In the genomic region with DNA sequence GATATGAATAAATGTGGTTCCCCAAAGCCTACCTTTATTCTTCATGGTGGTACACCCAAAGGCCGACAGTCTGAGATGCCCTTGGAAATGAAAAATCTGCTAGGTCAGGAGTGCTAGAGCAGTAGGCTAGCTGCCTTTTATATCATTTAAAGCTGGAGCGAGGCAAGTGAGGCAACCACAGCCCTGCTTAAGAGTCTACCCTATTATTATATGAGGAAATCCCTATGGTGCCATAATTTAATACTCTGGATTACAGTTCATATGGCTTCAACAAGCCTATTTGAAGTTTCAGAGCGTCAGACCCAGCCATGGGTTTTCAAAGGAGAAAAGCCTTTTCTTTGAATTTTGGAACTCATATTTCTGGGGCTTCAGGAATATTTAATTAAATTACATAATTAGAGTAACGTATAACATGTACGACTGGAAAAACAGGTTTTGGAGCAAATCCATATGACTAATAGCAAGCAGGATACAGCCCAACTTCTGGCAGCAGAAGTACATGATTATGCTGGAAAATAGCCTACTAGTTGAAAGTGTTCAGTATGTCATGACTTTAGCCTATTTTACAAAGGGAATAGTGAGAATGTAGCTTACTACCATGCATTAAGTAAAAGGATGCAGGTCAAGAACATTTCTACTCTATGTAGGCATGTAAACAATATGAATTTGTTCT, we compare ENCODE assay signal across 11 cellular contexts. TPM values are rescaled to one million over a fixed set of nuclear protein-coding genes. Genes with fewer than 3 reads are reported as not detected.
DNase-seq lines count a peak whose midpoint lies in the region; ATAC-seq and TF ChIP-seq lines count a peak whose summit lies in the region.
"Had no signal": no experiment of that assay in that cellular context is flagged by ENCODE, and none has a peak within 500 bp of the region (broad histone marks: within the 10 kb centered on the region; RNA-seq: fewer than 3 reads in every experiment).

No MANE protein-coding gene starts in this region.

- intact Hi-C loops in esophagus squamous epithelium (cut with DNase I), result loop anchor here (10.0 kb wide), 1 partner anchor 543 kb away; no protein-coding TSS in a partner anchor

- no peak for TF ChIP-seq POLR2A in esophagus squamous epithelium (IDR thresholded peaks at IDR 0.05)

- H3K27ac ChIP-seq in esophagus squamous epithelium (peak overlapping the region; percentile 66 to 86 (median 83)), skin epidermis (peak overlapping the region in 20 of 21 experiments; percentile 52 to 89 (median 69))
- H3K27ac ChIP-seq: ascending aorta had no signal

- no peaks in the 10 kb centered on the region for H3K9me3 ChIP-seq in esophagus squamous epithelium
- H3K9me3 ChIP-seq: ascending aorta had no signal

- TF ChIP-seq CTCF in esophagus squamous epithelium (IDR thresholded peaks at IDR 0.05), result no peak

- H3K27me3 ChIP-seq in esophagus squamous epithelium, result no peaks in the 10 kb centered on the region
- H3K27me3 ChIP-seq: ascending aorta had no signal

- WGBS in esophagus squamous epithelium, 2 donors, result 32 to 42% methylated on average over 5 of the region's 5 CpGs

- DNase-seq in GM03348 (ENCODE audit: low spot score) (peak; percentile 54), NCI-H446 (lab: John Stamatoyannopoulos, UW) (peak; percentile 36 to 50), esophagus squamous epithelium (lab: John Stamatoyannopoulos, UW) (no peak), epidermal melanocyte (ENCODE audit: insufficient read length, low spot score) (no peak), activated gamma-delta T cell treated with Interleukin-2 at 50 U/mL for 16 hours (no peak)
- DNase-seq in activated CD8-positive, alpha-beta memory T cell treated with anti-CD3 and anti-CD28 coated beads, Interleukin-2, amount 50 U/mL, for 48 hours, result no peak
- DNase-seq: retina had no signal

- no peak for ATAC-seq in GM21723 (IDR thresholded peaks at IDR 0.05; ENCODE audit: unreplicated experiment)
- ATAC-seq: stimulated activated effector memory CD8-positive, alpha-beta T cell treated with anti-CD3 and anti-CD28 coated beads, Interleukin-12 subunit alpha, Interleukin-12 subunit beta, amount 100 ng/mL, for 72 hours had no signal

- H3K4me1 ChIP-seq in esophagus squamous epithelium, result peaks cover 6 to 33% (median 13%) of the 10 kb centered on the region in 3 donors

- H3K4me3 ChIP-seq in esophagus squamous epithelium (peak overlapping the region; percentile 3 to 26 (median 25)), skin epidermis (peak overlapping the region in 2 of 7 experiments; percentile 7 to 32)
- H3K4me3 ChIP-seq: ascending aorta had no signal

- no peaks in the 10 kb centered on the region for H3K36me3 ChIP-seq in esophagus squamous epithelium
- H3K36me3 ChIP-seq: ascending aorta had no signal

RNA-seq across cellular contexts. Expression of gene SLTM, which starts 18.0 kb away (rescaled TPM):
- 100 to 1,000 TPM in 2 of 4 donors, 10 to 100 TPM in 2; 65.0 to 115 (median 92.5) TPM for total RNA-seq in esophagus squamous epithelium

RNA-seq across cellular contexts. Expression of gene RNF111, which starts 35.9 kb away (rescaled TPM):
- 10 to 100 TPM; 15.2 to 19.6 (median 16.5) TPM for total RNA-seq in esophagus squamous epithelium

Comparison
In these comparisons a context has a peak if more than half of its experiments do, and no peak if none do; other contexts are left out.
1. DNase-seq: peak in GM03348 (single experiment) and NCI-H446 (2 of 2); none in esophagus squamous epithelium (single experiment), epidermal melanocyte (single experiment), activated CD8-positive, alpha-beta memory T cell treated with anti-CD3 and anti-CD28 coated beads, Interleukin-2, amount 50 U/mL, for 48 hours (single experiment) and activated gamma-delta T cell treated with Interleukin-2 at 50 U/mL for 16 hours (single experiment).